In the genomic region with DNA sequence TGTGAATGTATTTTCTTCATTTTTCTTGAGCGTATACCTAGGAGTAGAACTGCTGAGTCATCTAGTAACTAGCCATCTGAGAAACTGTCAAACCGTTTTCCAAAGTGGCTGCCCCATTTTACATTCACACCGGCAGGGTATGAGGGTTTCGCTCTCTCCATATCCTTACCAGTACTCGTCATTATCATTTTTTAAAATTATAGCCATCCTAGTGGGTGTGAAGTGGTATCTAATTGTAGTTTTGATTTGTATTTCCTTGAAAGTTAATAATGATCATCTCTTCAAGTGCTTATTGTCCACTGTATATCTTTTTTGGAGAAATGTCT, we compare ENCODE assay signal across 25 cellular contexts. TPM values are rescaled to one million over a fixed set of nuclear protein-coding genes. Genes with fewer than 3 reads are reported as not detected.
A peak's percentile ranks its signal among the peaks of the same experiment; 100 is the strongest.
DNase-seq lines count a peak whose midpoint lies in the region; ATAC-seq lines count a peak whose summit lies in the region.
"Had no signal": no experiment of that assay in that cellular context is flagged by ENCODE, and none has a peak within 500 bp of the region (broad histone marks: within the 10 kb centered on the region; RNA-seq: fewer than 3 reads in every experiment).

No MANE protein-coding gene starts in this region.

- peaks cover 72% of the 10 kb centered on the region for H3K4me1 Mint-ChIP-seq in activated CD8-positive, alpha-beta memory T cell treated with anti-CD3 and anti-CD28 coated beads, Interleukin-2, amount 10 ng/mL, durations not matched to agents 7 days and 5 days
- peaks cover 48 to 64% (median 50%) of the 10 kb centered on the region in 3 donors for H3K4me1 Mint-ChIP-seq in T-cell

- H3K9me3 Mint-ChIP-seq in activated CD8-positive, alpha-beta memory T cell treated with anti-CD3 and anti-CD28 coated beads, Interleukin-2, amount 10 ng/mL, durations not matched to agents 7 days and 5 days (ENCODE audit: low read depth) = no peaks in the 10 kb centered on the region
- H3K9me3 Mint-ChIP-seq in T-cell = no peaks in the 10 kb centered on the region
- H3K9me3 Mint-ChIP-seq: nephron progenitor cell; T-helper 2 cell treated with Interferon-gamma antibody and Interleukin-4, amounts not matched to agents 5 μg/mL and 100 μg/mL, for 36 hours; WTC11 had no signal

- CTCF ChIA-PET in activated CD8-positive, alpha-beta memory T cell treated with anti-CD3 and anti-CD28 coated beads, Interleukin-2, amount 10 ng/mL, durations not matched to agents 7 days and 5 days (lab: Charles Lee) = interaction anchor here (0.7 to 5.1 kb wide), 5 partner anchors 11 to 104 kb away, joined by 3 to 24 read pairs (median 4); no protein-coding TSS in a partner anchor
- CTCF ChIA-PET in T-cell (lab: Charles Lee) = no interaction called here

- peak overlapping the region; percentile 53 for H3K4me3 Mint-ChIP-seq in activated CD8-positive, alpha-beta memory T cell treated with anti-CD3 and anti-CD28 coated beads, Interleukin-2, amount 10 ng/mL, durations not matched to agents 7 days and 5 days
- peak overlapping the region in 1 of 3 donors; percentile 3 for H3K4me3 Mint-ChIP-seq in T-cell
- H3K4me3 Mint-ChIP-seq: nephron progenitor cell; T-helper 2 cell treated with Interferon-gamma antibody and Interleukin-4, amounts not matched to agents 5 μg/mL and 100 μg/mL, for 36 hours; WTC11 had no signal

- DNase-seq in activated CD8-positive, alpha-beta memory T cell treated with anti-CD3 and anti-CD28 coated beads, Interleukin-2, amount 10 ng/mL, durations not matched to agents 7 days and 5 days = peak; percentile 69
- no peak for DNase-seq in activated CD8-positive, alpha-beta memory T cell treated with anti-CD3 and anti-CD28 coated beads, Interleukin-2, amount 50 U/mL, for 48 hours
- no peak for DNase-seq in T-cell
- peak; percentile 26 for DNase-seq in islet precursor cell
- DNase-seq in NCI-H82 treated with DMSO at 0.1 percent for 48 hours (lab: John Stamatoyannopoulos, UW; ENCODE audit: unreplicated experiment) = no peak
- no peak for DNase-seq in NCI-H187 (lab: John Stamatoyannopoulos, UW)
- DNase-seq: activated CD8-positive, alpha-beta memory T cell treated with anti-CD3 and anti-CD28 coated beads for 24 hours; cerebellar nuclear complex; DMS 273 treated with DMSO at 0.1 percent for 48 hours; effector CD4-positive, alpha-beta T cell; GM23248; left cardiac atrium; NCI-H1417 treated with DMSO at 0.1 percent for 48 hours; NCI-H2171 treated with DMSO at 0.1 percent for 48 hours; NCI-H748 treated with DMSO at 0.1 percent for 48 hours; nephron progenitor cell; SJCRH30; stimulated activated CD4-positive, alpha-beta T cell treated with anti-CD3 and anti-CD28 coated beads, Interleukin-2, amount 100 ng/mL, for 48 hours; upper lobe of right lung had no signal

- H3K36me3 Mint-ChIP-seq in activated CD8-positive, alpha-beta memory T cell treated with anti-CD3 and anti-CD28 coated beads, Interleukin-2, amount 10 ng/mL, durations not matched to agents 7 days and 5 days = peaks cover 60% of the 10 kb centered on the region
- H3K36me3 Mint-ChIP-seq in T-cell = peaks cover 11% of the 10 kb centered on the region
- H3K36me3 Mint-ChIP-seq: WTC11 had no signal

- POLR2A ChIA-PET in T-cell (lab: Charles Lee) = interaction anchor here in 1 of 2 donors (1.1 kb wide), 1 partner anchor 455 kb away, joined by 3 read pairs; a partner anchor contains a TSS

- peak; percentile 89 for ATAC-seq in activated CD8-positive, alpha-beta memory T cell treated with anti-CD3 and anti-CD28 coated beads, Interleukin-2, amount 10 ng/mL, durations not matched to agents 7 days and 5 days
- ATAC-seq in GM18502 (IDR thresholded peaks at IDR 0.05; ENCODE audit: poor library complexity, unreplicated experiment) = peak; percentile 52
- no peak for ATAC-seq in T-cell (replicated peaks in 1 of 4)
- ATAC-seq in GM21723 (IDR thresholded peaks at IDR 0.05; ENCODE audit: unreplicated experiment) = no peak
- ATAC-seq: esophagus mucosa, gastroesophageal sphincter, left cardiac atrium, upper lobe of right lung, WTC11 had no signal

- H3K27ac Mint-ChIP-seq in activated CD8-positive, alpha-beta memory T cell treated with anti-CD3 and anti-CD28 coated beads, Interleukin-2, amount 10 ng/mL, durations not matched to agents 7 days and 5 days = peak overlapping the region; percentile 86
- H3K27ac Mint-ChIP-seq in T-cell = peak overlapping the region; percentile 59 to 68
- H3K27ac Mint-ChIP-seq: nephron progenitor cell, WTC11 had no signal

- no peaks in the 10 kb centered on the region for H3K27me3 Mint-ChIP-seq in activated CD8-positive, alpha-beta memory T cell treated with anti-CD3 and anti-CD28 coated beads, Interleukin-2, amount 10 ng/mL, durations not matched to agents 7 days and 5 days
- H3K27me3 Mint-ChIP-seq in T-cell = no peaks in the 10 kb centered on the region

RNA-seq across cellular contexts. Expression of gene RNF157, which starts 6.0 kb away (rescaled TPM):
- 100 to 1,000 TPM in 1 of 2 experiments, 10 to 100 TPM in 1; 73.0 to 148 TPM for total RNA-seq in activated CD8-positive, alpha-beta memory T cell treated with anti-CD3 and anti-CD28 coated beads, Interleukin-2, amount 10 ng/mL, durations not matched to agents 7 days and 5 days
- 10 to 100 TPM; 50.7 to 66.5 (median 61.9) TPM for total RNA-seq in T-cell

RNA-seq across cellular contexts. Expression of gene UBALD2, which starts 30.8 kb away (rescaled TPM):
- total RNA-seq in activated CD8-positive, alpha-beta memory T cell treated with anti-CD3 and anti-CD28 coated beads, Interleukin-2, amount 10 ng/mL, durations not matched to agents 7 days and 5 days = 100 to 1,000 TPM; 260 to 406 TPM
- 100 to 1,000 TPM; 163 to 277 (median 177) TPM for total RNA-seq in T-cell

Comparison
In these comparisons a context has a peak if more than half of its experiments do, and no peak if none do; other contexts are left out.
1. DNase-seq: peak in activated CD8-positive, alpha-beta memory T cell treated with anti-CD3 and anti-CD28 coated beads, Interleukin-2, amount 10 ng/mL, durations not matched to agents 7 days and 5 days (single experiment) and islet precursor cell (single experiment); none in activated CD8-positive, alpha-beta memory T cell treated with anti-CD3 and anti-CD28 coated beads, Interleukin-2, amount 50 U/mL, for 48 hours (single experiment), T-cell (0 of 34), NCI-H82 treated with DMSO at 0.1 percent for 48 hours (single experiment) and NCI-H187 (0 of 2).
2. ATAC-seq: peak in activated CD8-positive, alpha-beta memory T cell treated with anti-CD3 and anti-CD28 coated beads, Interleukin-2, amount 10 ng/mL, durations not matched to agents 7 days and 5 days (single experiment) and GM18502 (single experiment); none in T-cell (0 of 4) and GM21723 (single experiment).